ENCODE assay signal across 14 cellular contexts in the genomic region with DNA sequence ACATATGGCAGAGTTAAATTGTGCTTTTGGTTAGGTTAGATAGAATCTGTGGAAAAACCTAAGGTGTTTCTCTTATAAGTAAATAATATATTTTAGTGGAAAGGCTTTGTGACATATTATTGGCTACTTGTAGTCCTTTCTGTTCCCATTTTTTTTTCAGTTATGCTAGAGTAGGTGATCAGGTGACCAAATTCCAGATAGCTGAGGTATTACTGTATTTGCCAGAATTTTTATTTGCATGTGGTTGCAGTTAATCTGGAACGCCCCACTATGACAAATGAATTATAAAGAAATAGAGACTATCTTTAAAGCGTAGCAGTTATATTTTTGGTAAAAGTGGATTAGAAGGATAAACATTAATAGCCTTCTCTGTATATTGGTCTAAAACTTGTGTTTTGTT. TPM values are rescaled to one million over a fixed set of nuclear protein-coding genes. Genes with fewer than 3 reads are reported as not detected.
DNase-seq lines count a peak whose midpoint lies in the region; ATAC-seq and TF ChIP-seq lines count a peak whose summit lies in the region.
"Had no signal": no experiment of that assay in that cellular context is flagged by ENCODE, and none has a peak within 500 bp of the region (broad histone marks: within the 10 kb centered on the region; RNA-seq: fewer than 3 reads in every experiment).

No MANE protein-coding gene starts in this region.

- TF ChIP-seq CTCF in HFF-Myc (IDR thresholded peaks at IDR 0.05; ENCODE audit: low read depth, low read length, missing control alignments) (no peak), gastroesophageal sphincter (IDR thresholded peaks at IDR 0.05) (no peak)

- peaks cover 0 to 45% (median 11%) of the 10 kb centered on the region in 3 donors for H3K4me1 ChIP-seq in gastroesophageal sphincter

- no peak for TF ChIP-seq EP300 in gastroesophageal sphincter (IDR thresholded peaks at IDR 0.05)

- H3K27me3 ChIP-seq in gastroesophageal sphincter: no peaks in the 10 kb centered on the region

- H3K4me3 ChIP-seq in HFF-Myc (replicated peaks; ENCODE audit: low read depth, low read length) (no peak overlapping the region), gastroesophageal sphincter (no peak overlapping the region)

- peak overlapping the region in 3 of 4 donors; percentile 21 to 65 (median 64) for H3K27ac ChIP-seq in gastroesophageal sphincter

- ATAC-seq in gastroesophageal sphincter (no peak), HG02970 (IDR thresholded peaks at IDR 0.05; ENCODE audit: low FRiP score, unreplicated experiment) (no peak), HG02678 (IDR thresholded peaks at IDR 0.05; ENCODE audit: unreplicated experiment) (no peak), HG03439 (IDR thresholded peaks at IDR 0.05; ENCODE audit: unreplicated experiment) (no peak)
- ATAC-seq: Panc1 had no signal

- DNase-seq in HFF-Myc (ENCODE audit: extremely low read depth, low read depth): peak; percentile 60
- DNase-seq in astrocyte of the hippocampus (ENCODE audit: low read depth, low spot score): peak; percentile 60
- DNase-seq in stromal cell of bone marrow (ENCODE audit: low read depth): peak; percentile 19
- no peak for DNase-seq in activated effector memory CD4-positive, alpha-beta T cell treated with anti-CD3 and anti-CD28 coated beads, Interleukin-2, amount 50 U/mL, for 16 hours
- DNase-seq: activated CD8-positive, alpha-beta memory T cell treated with anti-CD3 and anti-CD28 coated beads, Interleukin-2, amount 50 U/mL, for 48 hours; amygdala; Caco-2; kidney; stimulated activated naive CD4-positive, alpha-beta T cell treated with Interleukin-2 at 50 U/mL for 16 hours had no signal

- H3K9me3 ChIP-seq in gastroesophageal sphincter: no peaks in the 10 kb centered on the region

- no peak for TF ChIP-seq POLR2A in gastroesophageal sphincter (IDR thresholded peaks at IDR 0.05)

- peaks cover 0 to 21% of the 10 kb centered on the region in 2 donors for H3K36me3 ChIP-seq in gastroesophageal sphincter

- WGBS in gastroesophageal sphincter (ENCODE audit: low coverage in 1 of 2), 2 donors: 24 to 27% methylated on average over 2 of the region's 2 CpGs

RNA-seq across cellular contexts. Expression of a gene that starts 52.0 kb away (rescaled TPM):
- 100 to 1,000 TPM; 196 to 265 (median 239) TPM for total RNA-seq in gastroesophageal sphincter
